ENCODE assay signal across 1 cellular context in genomic region chr19:10544242-10544752, GRCh38.
TF ChIP-seq lines count a peak whose summit lies in the region.

No MANE protein-coding gene starts in this region.

TF ChIP-seq in K562, 482 proteins besides CTCF, POLR2A, EP300 and RAD21 (continues in another document):
- TF ChIP-seq BRD9 (IDR thresholded peaks at IDR 0.05; ENCODE audit: low read depth, partially characterized antibody) (peak; percentile 25), KAT7 (CRISPR knock-in tag; IDR thresholded peaks at IDR 0.05; ENCODE audit: borderline replicate concordance) (no peak), ETV1 (tag; conservative IDR thresholded peaks at IDR 0.05; ENCODE audit: low read depth) (peak; percentile 84), CEBPZ (IDR thresholded peaks at IDR 0.05; ENCODE audit: borderline replicate concordance, low read depth, low read length) (no peak), KDM4B (IDR thresholded peaks at IDR 0.05; ENCODE audit: borderline replicate concordance in 2 of 2, low read depth in 1 of 2) (no peak), SNAPC5 (CRISPR knock-in tag; IDR thresholded peaks at IDR 0.05) (no peak), ZBTB40 (IDR thresholded peaks at IDR 0.05) (0 out of 2 replicates have a peak, but pooled peaks have one; percentile 18), ZBTB40 (CRISPR knock-in tag; IDR thresholded peaks at IDR 0.05) (no peak), ZNF740 (CRISPR knock-in tag; IDR thresholded peaks at IDR 0.05) (no peak), ZNF740 (tag; IDR thresholded peaks at IDR 0.05) (no peak), CHD7 (IDR thresholded peaks at IDR 0.05; ENCODE audit: low read depth, low read length) (no peak), MECOM (CRISPR knock-in tag; IDR thresholded peaks at IDR 0.05) (0 out of 2 replicates have a peak, but pooled peaks have one; percentile 49), COPS2 (conservative IDR thresholded peaks at IDR 0.05) (no peak), RBM15 (IDR thresholded peaks at IDR 0.05; ENCODE audit: insufficient read depth, low read length) (no peak), PCBP2 (IDR thresholded peaks at IDR 0.05; ENCODE audit: low read depth, low read length, poor library complexity, severe bottlenecking) (no peak), MTF1 (CRISPR knock-in tag; IDR thresholded peaks at IDR 0.05; ENCODE audit: borderline replicate concordance) (no peak), MAFK (IDR thresholded peaks at IDR 0.05; ENCODE audit: low read length) (no peak), BCOR (IDR thresholded peaks at IDR 0.05) (peak; percentile 96), FIP1L1 (IDR thresholded peaks at IDR 0.05; ENCODE audit: low read depth, low read length, poor library complexity, severe bottlenecking) (no peak), RBM34 (IDR thresholded peaks at IDR 0.05; ENCODE audit: borderline replicate concordance, insufficient read depth, low read length) (no peak), ZNF143 (CRISPR knock-in tag; IDR thresholded peaks at IDR 0.05) (no peak), FOXM1 (IDR thresholded peaks at IDR 0.05; ENCODE audit: low read depth) (0 out of 2 replicates have a peak, but pooled peaks have one; percentile 31), FOXM1 (CRISPR knock-in tag; IDR thresholded peaks at IDR 0.05; ENCODE audit: low read depth) (no peak), RCOR1 (IDR thresholded peaks at IDR 0.05; ENCODE audit: borderline replicate concordance in 1 of 2, low read depth in 2 of 2, low read length in 2 of 2) (peak in 1 of 2 experiments; percentile 28; a peak in 1 of 4 replicates), ZNF133 (CRISPR knock-in tag; IDR thresholded peaks at IDR 0.05) (no peak), HSF4 (CRISPR knock-in tag; IDR thresholded peaks at IDR 0.05; ENCODE audit: borderline replicate concordance) (no peak), MYC (IDR thresholded peaks at IDR 0.05; ENCODE audit: low read depth, low read length) (no peak), MYC (CRISPR knock-in tag; IDR thresholded peaks at IDR 0.05; ENCODE audit: borderline replicate concordance, low read depth) (0 out of 2 replicates have a peak, but pooled peaks have one; percentile 53), CHD4 (IDR thresholded peaks at IDR 0.05; ENCODE audit: insufficient read depth, insufficient replicate concordance, low read depth, low read length, poor library complexity, severe bottlenecking) (peak; percentile 88)
